25 cellular contexts compared by ENCODE assay signal in genomic region chr15:58966698-58967097, GRCh38. TPM values are rescaled to one million over a fixed set of nuclear protein-coding genes. Genes with fewer than 3 reads are reported as not detected.
DNase-seq lines count a peak whose midpoint lies in the region; ATAC-seq, FAIRE-seq and TF ChIP-seq lines count a peak whose summit lies in the region.
"Had no signal": no experiment of that assay in that cellular context is flagged by ENCODE, and none has a peak within 500 bp of the region (broad histone marks: within the 10 kb centered on the region; RNA-seq: fewer than 3 reads in every experiment).

No MANE protein-coding gene starts in this region.

- H3K4me3 Mint-ChIP-seq in astrocyte (ENCODE audit: unreplicated experiment), result no peak overlapping the region
- H3K4me3 Mint-ChIP-seq: activated CD4-positive, alpha-beta memory T cell treated with anti-CD3 and anti-CD28 coated beads, Interleukin-2, amount 10 ng/mL, durations not matched to agents 7 days and 5 days; activated naive CD8-positive, alpha-beta T cell; nephron progenitor cell had no signal

- H3K36me3 ChIP-seq in astrocyte (ENCODE audit: insufficient read depth, low read length), result no peaks in the 10 kb centered on the region
- H3K36me3 ChIP-seq: heart left ventricle, pancreas, SJSA1, spleen, upper lobe of left lung had no signal

- H3K27me3 ChIP-seq in astrocyte (ENCODE audit: insufficient read depth, low read length), result no peaks in the 10 kb centered on the region
- H3K27me3 ChIP-seq: dorsolateral prefrontal cortex, pancreas, SJSA1, spleen, upper lobe of left lung had no signal

- H3K4me1 Mint-ChIP-seq in astrocyte (ENCODE audit: low read depth, unreplicated experiment), result peaks cover 9% of the 10 kb centered on the region
- H3K4me1 Mint-ChIP-seq: activated CD4-positive, alpha-beta memory T cell treated with anti-CD3 and anti-CD28 coated beads, Interleukin-2, amount 10 ng/mL, durations not matched to agents 7 days and 5 days; nephron progenitor cell had no signal

- no peaks in the 10 kb centered on the region for H3K9me3 ChIP-seq in astrocyte (ENCODE audit: insufficient read depth, low read depth, low read length)
- H3K9me3 ChIP-seq: heart left ventricle, pancreas, SJSA1, spleen, upper lobe of left lung had no signal

- no peaks in the 10 kb centered on the region for H3K79me2 ChIP-seq in astrocyte (ENCODE audit: insufficient read depth, low read length)

- intact Hi-C loops in sciatic nerve (cut with DNase I), result no loop called here

- FAIRE-seq in astrocyte (lab: Jason Lieb, UNC), result no peak
- FAIRE-seq: pancreas had no signal

- no peak overlapping the region for H3K27ac Mint-ChIP-seq in astrocyte (ENCODE audit: unreplicated experiment)
- H3K27ac Mint-ChIP-seq: activated CD4-positive, alpha-beta memory T cell treated with anti-CD3 and anti-CD28 coated beads, Interleukin-2, amount 10 ng/mL, durations not matched to agents 7 days and 5 days; activated naive CD8-positive, alpha-beta T cell; nephron progenitor cell had no signal

- H4K20me1 ChIP-seq in astrocyte (ENCODE audit: insufficient read depth, low read length), result no peaks in the 10 kb centered on the region

- peaks cover 1% of the 10 kb centered on the region for H3K27me3 Mint-ChIP-seq in astrocyte (ENCODE audit: low read depth, unreplicated experiment)
- H3K27me3 Mint-ChIP-seq: activated naive CD8-positive, alpha-beta T cell had no signal

- H3K9ac ChIP-seq in astrocyte (ENCODE audit: low read length), result no peak overlapping the region

- ATAC-seq in sciatic nerve (no peak), GM18520 (IDR thresholded peaks at IDR 0.05; ENCODE audit: unreplicated experiment) (no peak)
- ATAC-seq: heart left ventricle, left cardiac atrium, pancreas had no signal

- H3K9me3 Mint-ChIP-seq in astrocyte (ENCODE audit: unreplicated experiment), result no peaks in the 10 kb centered on the region
- H3K9me3 Mint-ChIP-seq: activated CD4-positive, alpha-beta memory T cell treated with anti-CD3 and anti-CD28 coated beads, Interleukin-2, amount 10 ng/mL, durations not matched to agents 7 days and 5 days; nephron progenitor cell had no signal

- peaks cover 1% of the 10 kb centered on the region for H3K36me3 Mint-ChIP-seq in astrocyte (ENCODE audit: low read depth, unreplicated experiment)
- H3K36me3 Mint-ChIP-seq: activated naive CD8-positive, alpha-beta T cell had no signal

- peaks cover 2% of the 10 kb centered on the region for H3K4me1 ChIP-seq in astrocyte (ENCODE audit: insufficient read depth, low read length)
- H3K4me1 ChIP-seq: heart left ventricle, pancreas, SJSA1, spleen, upper lobe of left lung had no signal

- peak overlapping the region; percentile 3 for H3K4me2 ChIP-seq in astrocyte (ENCODE audit: low read length)

- H2AFZ ChIP-seq in astrocyte (ENCODE audit: low read depth, low read length), result no peak overlapping the region

- peak; percentile 25 for DNase-seq in AG20443 (ENCODE audit: low spot score)
- DNase-seq in HT1080 (ENCODE audit: low read depth), result peak; percentile 68
- peak; percentile 52 for DNase-seq in astrocyte (ENCODE audit: low read depth)
- peak; percentile 57 for DNase-seq in iris pigment epithelial cell (ENCODE audit: low read depth)
- DNase-seq in NCI-H146 (lab: John Stamatoyannopoulos, UW), result no peak
- no peak for DNase-seq in stimulated activated CD4-positive, alpha-beta T cell treated with anti-CD3 and anti-CD28 coated beads, Interleukin-2, amount 100 ng/mL, for 48 hours
- DNase-seq in sciatic nerve (ENCODE audit: low spot score), result no peak
- DNase-seq: activated CD4-positive, alpha-beta memory T cell treated with anti-CD3 and anti-CD28 coated beads, Interleukin-2, amount 10 ng/mL, durations not matched to agents 7 days and 5 days; activated CD8-positive, alpha-beta memory T cell treated with anti-CD3 and anti-CD28 coated beads, Interleukin-2, amount 50 U/mL, for 48 hours; activated effector memory CD4-positive, alpha-beta T cell treated with Interleukin-2 at 50 U/mL for 16 hours; DMS79 treated with DMSO at 0.1 percent for 48 hours; dorsolateral prefrontal cortex; heart left ventricle; Kasumi-1; left cardiac atrium; NCI-H1694; NCI-H510A treated with DMSO at 0.1 percent for 48 hours; nephron progenitor cell; pancreas; spleen; upper lobe of left lung had no signal

- no peak overlapping the region for H3K27ac ChIP-seq in astrocyte (ENCODE audit: low read depth, low read length)
- H3K27ac ChIP-seq: C4-2B, dorsolateral prefrontal cortex, heart left ventricle, pancreas, SJSA1, spleen, upper lobe of left lung had no signal

- TF ChIP-seq CTCF in astrocyte (IDR thresholded peaks at IDR 0.05; ENCODE audit: insufficient read depth, low read depth, low read length), result no peak

- H3K4me3 ChIP-seq in astrocyte (ENCODE audit: insufficient read depth, low read depth, low read length), result no peak overlapping the region
- H3K4me3 ChIP-seq: dorsolateral prefrontal cortex, heart left ventricle, pancreas, SJSA1, spleen, upper lobe of left lung had no signal

RNA-seq across cellular contexts. Expression of gene RNF111, which starts 20.8 kb away (rescaled TPM):
- 12.9 and 17.6 TPM in 2 replicates for total RNA-seq in HT1080 (2014; rRNA removed; shearing (Covaris generic))
- polyA plus RNA-seq in HT1080 (2015; cell fraction: cytosol; rRNA removed), result 8.8 and 12.6 TPM in 2 replicates
- polyA plus RNA-seq in HT1080 (2015; cell fraction: nucleus; rRNA removed), result 39.2 and 47.7 TPM in 2 replicates
- 33.2 and 44.1 TPM in 2 replicates for total RNA-seq in astrocyte
- 43.6 TPM for total RNA-seq in sciatic nerve

RNA-seq across cellular contexts. Expression of gene SLTM, which starts 33.2 kb away (rescaled TPM):
- 74.0 and 75.8 TPM in 2 replicates for total RNA-seq in HT1080 (2014; rRNA removed; shearing (Covaris generic))
- 55.7 and 67.8 TPM in 2 replicates for polyA plus RNA-seq in HT1080 (2015; cell fraction: cytosol; rRNA removed)
- 136 and 140 TPM in 2 replicates for polyA plus RNA-seq in HT1080 (2015; cell fraction: nucleus; rRNA removed)
- total RNA-seq in astrocyte (52.4 and 68.2 TPM in 2 replicates), sciatic nerve (120 TPM)

Comparison
In these comparisons a context has a peak if more than half of its experiments do, and no peak if none do; other contexts are left out.
1. DNase-seq: peak in AG20443 (single experiment), HT1080 (single experiment), astrocyte (single experiment) and iris pigment epithelial cell (single experiment); none in NCI-H146 (single experiment), stimulated activated CD4-positive, alpha-beta T cell treated with anti-CD3 and anti-CD28 coated beads, Interleukin-2, amount 100 ng/mL, for 48 hours (0 of 2) and sciatic nerve (single experiment).